In the genomic region with DNA sequence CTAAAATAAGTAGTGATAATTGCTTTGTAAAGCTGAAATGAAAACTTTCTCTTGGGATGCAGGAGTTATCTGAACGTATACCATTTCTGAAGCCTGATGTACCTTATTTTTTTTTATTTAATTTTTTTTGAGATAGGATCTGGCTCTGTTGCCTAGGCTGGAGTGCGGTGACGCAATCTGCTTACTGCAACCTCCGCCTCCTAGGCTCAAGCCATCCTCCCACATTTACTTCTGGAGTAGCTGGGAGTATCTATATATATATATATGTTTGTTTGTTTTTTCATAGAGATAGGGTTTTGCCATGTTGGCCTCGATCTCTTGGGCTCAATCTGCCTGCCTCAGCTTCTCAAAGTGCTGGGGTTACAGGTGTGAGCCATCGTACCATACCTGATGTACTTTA, we compare ENCODE assay signal across 2 cellular contexts.
TF ChIP-seq lines count a peak whose summit lies in the region.

No MANE protein-coding gene starts in this region.

TF ChIP-seq in IMR-90, 13 proteins besides CTCF, POLR2A, EP300 and RAD21:
- TF ChIP-seq MAZ (IDR thresholded peaks at IDR 0.05; ENCODE audit: borderline replicate concordance, low read depth, low read length) (no peak), CEBPB (IDR thresholded peaks at IDR 0.05; ENCODE audit: low read depth, low read length) (peak; percentile 41)

TF ChIP-seq in HEK293T, 16 proteins besides CTCF, POLR2A, EP300 and RAD21:
- TF ChIP-seq TARDBP (IDR thresholded peaks at IDR 0.05): no peak
- no peak for TF ChIP-seq HDGF (IDR thresholded peaks at IDR 0.05; ENCODE audit: borderline replicate concordance)
- no peak for TF ChIP-seq BHLHE40 (IDR thresholded peaks at IDR 0.05; ENCODE audit: borderline replicate concordance)
- no peak for TF ChIP-seq ZNF384 (IDR thresholded peaks at IDR 0.05)
- TF ChIP-seq FOXK2 (IDR thresholded peaks at IDR 0.05): no peak
